ENCODE assay signal across 16 cellular contexts in genomic region chr20:1828786-1829131, GRCh38.
A peak's percentile ranks its signal among the peaks of the same experiment; 100 is the strongest.
DNase-seq lines count a peak whose midpoint lies in the region; ATAC-seq and TF ChIP-seq lines count a peak whose summit lies in the region.
"Had no signal": no experiment of that assay in that cellular context is flagged by ENCODE, and none has a peak within 500 bp of the region (broad histone marks: within the 10 kb centered on the region; RNA-seq: fewer than 3 reads in every experiment).

No MANE protein-coding gene starts in this region.

- H3K9ac ChIP-seq in colonic mucosa (ENCODE audit: low read depth in 2 of 2, low read length in 2 of 2) = no peak overlapping the region
- H3K9ac ChIP-seq: BLaER1 had no signal

- no peak overlapping the region for H3K4me3 ChIP-seq in left ventricle myocardium inferior
- H3K4me3 ChIP-seq in colonic mucosa = no peak overlapping the region
- H3K4me3 ChIP-seq: BLaER1, thoracic aorta had no signal

- H3K36me3 Mint-ChIP-seq in neural crest cell (ENCODE audit: low read depth) = peaks cover under 1% of the 10 kb centered on the region
- no peaks in the 10 kb centered on the region for H3K36me3 Mint-ChIP-seq in type B pancreatic cell
- H3K36me3 Mint-ChIP-seq in activated CD4-positive, alpha-beta memory T cell treated with anti-CD3 and anti-CD28 coated beads for 36 hours = no peaks in the 10 kb centered on the region

- peaks cover 5% of the 10 kb centered on the region for H3K9me3 ChIP-seq in left ventricle myocardium inferior (replicated peaks)
- no peaks in the 10 kb centered on the region for H3K9me3 ChIP-seq in colonic mucosa
- H3K9me3 ChIP-seq: thoracic aorta had no signal

- no peak for ATAC-seq in left ventricle myocardium superior
- ATAC-seq: Panc1 had no signal

- H3K27me3 ChIP-seq in left ventricle myocardium inferior (ENCODE audit: low read depth) (no peaks in the 10 kb centered on the region), colonic mucosa (no peaks in the 10 kb centered on the region)

- no peak for DNase-seq in left ventricle myocardium inferior
- no peak for DNase-seq in left ventricle myocardium superior
- no peak for DNase-seq in colonic mucosa
- DNase-seq in neural crest cell (ENCODE audit: low read depth, low spot score) = no peak
- no peak for DNase-seq in type B pancreatic cell (ENCODE audit: extremely low spot score, unreplicated experiment)
- DNase-seq in stimulated activated CD4-positive, alpha-beta T cell treated with anti-CD3 and anti-CD28 coated beads, Interleukin-4, amount 100 ng/mL, for 24 hours = no peak
- no peak for DNase-seq in DMS53 (lab: John Stamatoyannopoulos, UW)
- no peak for DNase-seq in activated CD4-positive, alpha-beta memory T cell treated with anti-CD3 and anti-CD28 coated beads for 36 hours
- DNase-seq: activated CD4-positive, alpha-beta T cell treated with anti-CD3 and anti-CD28 coated beads for 1 hour; DMS 273 treated with DMSO at 0.1 percent for 48 hours; foreskin fibroblast; GDM1; stimulated activated CD4-positive, alpha-beta T cell treated with anti-CD3 and anti-CD28 coated beads, Interleukin-2, amount 100 ng/mL, for 48 hours had no signal

- POLR2A ChIA-PET in activated CD4-positive, alpha-beta memory T cell treated with anti-CD3 and anti-CD28 coated beads for 36 hours (lab: Charles Lee) = no interaction called here

- H3K9me3 Mint-ChIP-seq in neural crest cell = peaks cover under 1% of the 10 kb centered on the region
- H3K9me3 Mint-ChIP-seq in type B pancreatic cell = peaks cover 2% of the 10 kb centered on the region
- peaks cover 3% of the 10 kb centered on the region for H3K9me3 Mint-ChIP-seq in activated CD4-positive, alpha-beta memory T cell treated with anti-CD3 and anti-CD28 coated beads for 36 hours

- H3K4me3 Mint-ChIP-seq in neural crest cell (no peak overlapping the region), type B pancreatic cell (no peak overlapping the region)
- no peak overlapping the region for H3K4me3 Mint-ChIP-seq in activated CD4-positive, alpha-beta memory T cell treated with anti-CD3 and anti-CD28 coated beads for 36 hours

- CTCF ChIA-PET in activated CD4-positive, alpha-beta memory T cell treated with anti-CD3 and anti-CD28 coated beads for 36 hours (lab: Charles Lee) = no interaction called here

- H3K27ac Mint-ChIP-seq in neural crest cell (ENCODE audit: unreplicated experiment) = peak overlapping the region; percentile 91
- peak overlapping the region; percentile 71 for H3K27ac Mint-ChIP-seq in type B pancreatic cell
- no peak overlapping the region for H3K27ac Mint-ChIP-seq in activated CD4-positive, alpha-beta memory T cell treated with anti-CD3 and anti-CD28 coated beads for 36 hours

- TF ChIP-seq CTCF in left ventricle myocardium inferior (IDR thresholded peaks at IDR 0.05; ENCODE audit: borderline replicate concordance) = no peak
- no peak for TF ChIP-seq CTCF in colonic mucosa (IDR thresholded peaks at IDR 0.05)
- no peak for TF ChIP-seq CTCF in neural crest cell (conservative IDR thresholded peaks at IDR 0.05)
- no peak for TF ChIP-seq CTCF in type B pancreatic cell (conservative IDR thresholded peaks at IDR 0.05)

- peaks cover 71% of the 10 kb centered on the region for H3K27me3 Mint-ChIP-seq in neural crest cell (ENCODE audit: low read depth)
- no peaks in the 10 kb centered on the region for H3K27me3 Mint-ChIP-seq in type B pancreatic cell
- peaks cover 12% of the 10 kb centered on the region for H3K27me3 Mint-ChIP-seq in activated CD4-positive, alpha-beta memory T cell treated with anti-CD3 and anti-CD28 coated beads for 36 hours

- peak overlapping the region; percentile 69 for H3K27ac ChIP-seq in left ventricle myocardium inferior (replicated peaks)
- peak overlapping the region; percentile 24 for H3K27ac ChIP-seq in colonic mucosa
- H3K27ac ChIP-seq: BLaER1, thoracic aorta had no signal

- H3K4me1 Mint-ChIP-seq in neural crest cell (peaks cover 16% of the 10 kb centered on the region), type B pancreatic cell (ENCODE audit: unreplicated experiment) (peaks cover 6% of the 10 kb centered on the region)
- H3K4me1 Mint-ChIP-seq in activated CD4-positive, alpha-beta memory T cell treated with anti-CD3 and anti-CD28 coated beads for 36 hours (ENCODE audit: low read depth) = no peaks in the 10 kb centered on the region

- intact Hi-C loops in left ventricle myocardium inferior (cut with micrococcal nuclease) (no loop called here), left ventricle myocardium superior (cut with micrococcal nuclease) (no loop called here), colonic mucosa (cut with DNase I) (no loop called here)
- intact Hi-C loops in activated CD4-positive, alpha-beta memory T cell treated with anti-CD3 and anti-CD28 coated beads for 36 hours (cut with micrococcal nuclease) = no loop called here

- H3K36me3 ChIP-seq in left ventricle myocardium inferior (no peaks in the 10 kb centered on the region), colonic mucosa (no peaks in the 10 kb centered on the region)
- H3K36me3 ChIP-seq: BLaER1, thoracic aorta had no signal

- H3K4me1 ChIP-seq in left ventricle myocardium inferior (peaks cover 63% of the 10 kb centered on the region), colonic mucosa (peaks cover 4% of the 10 kb centered on the region)
